In the genomic region with DNA sequence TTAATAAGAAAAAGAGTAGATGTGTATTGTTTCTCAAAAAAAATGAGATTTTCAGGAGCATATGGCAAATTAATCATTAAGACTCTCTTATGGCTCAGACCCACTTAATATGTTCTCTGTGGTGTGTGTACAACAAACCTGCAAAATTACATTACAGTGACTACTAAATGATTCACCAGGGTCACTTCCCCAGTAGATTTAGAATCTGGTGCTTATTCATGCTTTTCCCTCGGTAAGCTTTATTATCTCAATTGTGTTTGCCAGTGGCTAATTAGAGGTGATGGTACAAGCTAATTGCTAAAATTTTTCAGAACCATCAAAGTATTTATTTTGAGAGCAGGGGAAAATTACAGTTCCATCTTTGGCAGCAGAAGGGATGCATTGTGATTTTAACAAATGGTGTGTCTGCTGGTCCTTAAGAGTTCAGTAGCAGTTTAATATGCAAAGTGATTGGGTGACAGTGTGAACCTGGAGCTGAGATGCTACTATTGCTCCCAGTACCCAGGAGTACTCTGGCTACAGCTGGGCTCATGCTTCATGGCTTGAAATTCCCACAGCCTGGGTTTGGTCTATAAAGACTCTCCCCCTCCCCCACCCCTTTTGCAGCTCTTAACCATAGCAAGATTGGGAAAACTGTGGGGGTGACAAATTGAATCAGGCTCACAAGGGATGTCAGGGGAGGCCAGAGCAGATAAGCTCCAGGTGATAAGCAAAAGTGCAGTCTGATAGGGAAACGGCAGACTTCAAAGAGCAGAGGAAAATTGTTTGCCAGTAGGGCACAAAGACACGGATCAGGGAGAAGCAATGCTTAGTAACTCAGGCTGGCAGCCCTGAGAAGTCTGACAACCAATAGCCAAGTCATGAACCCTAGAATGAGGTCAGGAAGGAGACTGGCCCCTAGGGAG, we compare ENCODE assay signal across 1 cellular context.
TF ChIP-seq lines count a peak whose summit lies in the region.

No MANE protein-coding gene starts in this region.

TF ChIP-seq in GM23338, 12 proteins besides CTCF, POLR2A, EP300 and RAD21:
- TF ChIP-seq, protein P1, sequence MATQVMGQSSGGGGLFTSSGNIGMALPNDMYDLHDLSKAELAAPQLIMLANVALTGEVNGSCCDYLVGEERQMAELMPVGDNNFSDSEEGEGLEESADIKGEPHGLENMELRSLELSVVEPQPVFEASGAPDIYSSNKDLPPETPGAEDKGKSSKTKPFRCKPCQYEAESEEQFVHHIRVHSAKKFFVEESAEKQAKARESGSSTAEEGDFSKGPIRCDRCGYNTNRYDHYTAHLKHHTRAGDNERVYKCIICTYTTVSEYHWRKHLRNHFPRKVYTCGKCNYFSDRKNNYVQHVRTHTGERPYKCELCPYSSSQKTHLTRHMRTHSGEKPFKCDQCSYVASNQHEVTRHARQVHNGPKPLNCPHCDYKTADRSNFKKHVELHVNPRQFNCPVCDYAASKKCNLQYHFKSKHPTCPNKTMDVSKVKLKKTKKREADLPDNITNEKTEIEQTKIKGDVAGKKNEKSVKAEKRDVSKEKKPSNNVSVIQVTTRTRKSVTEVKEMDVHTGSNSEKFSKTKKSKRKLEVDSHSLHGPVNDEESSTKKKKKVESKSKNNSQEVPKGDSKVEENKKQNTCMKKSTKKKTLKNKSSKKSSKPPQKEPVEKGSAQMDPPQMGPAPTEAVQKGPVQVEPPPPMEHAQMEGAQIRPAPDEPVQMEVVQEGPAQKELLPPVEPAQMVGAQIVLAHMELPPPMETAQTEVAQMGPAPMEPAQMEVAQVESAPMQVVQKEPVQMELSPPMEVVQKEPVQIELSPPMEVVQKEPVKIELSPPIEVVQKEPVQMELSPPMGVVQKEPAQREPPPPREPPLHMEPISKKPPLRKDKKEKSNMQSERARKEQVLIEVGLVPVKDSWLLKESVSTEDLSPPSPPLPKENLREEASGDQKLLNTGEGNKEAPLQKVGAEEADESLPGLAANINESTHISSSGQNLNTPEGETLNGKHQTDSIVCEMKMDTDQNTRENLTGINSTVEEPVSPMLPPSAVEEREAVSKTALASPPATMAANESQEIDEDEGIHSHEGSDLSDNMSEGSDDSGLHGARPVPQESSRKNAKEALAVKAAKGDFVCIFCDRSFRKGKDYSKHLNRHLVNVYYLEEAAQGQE (IDR thresholded peaks at IDR 0.05; ENCODE audit: unreplicated experiment): no peak
- TF ChIP-seq, protein P2, sequence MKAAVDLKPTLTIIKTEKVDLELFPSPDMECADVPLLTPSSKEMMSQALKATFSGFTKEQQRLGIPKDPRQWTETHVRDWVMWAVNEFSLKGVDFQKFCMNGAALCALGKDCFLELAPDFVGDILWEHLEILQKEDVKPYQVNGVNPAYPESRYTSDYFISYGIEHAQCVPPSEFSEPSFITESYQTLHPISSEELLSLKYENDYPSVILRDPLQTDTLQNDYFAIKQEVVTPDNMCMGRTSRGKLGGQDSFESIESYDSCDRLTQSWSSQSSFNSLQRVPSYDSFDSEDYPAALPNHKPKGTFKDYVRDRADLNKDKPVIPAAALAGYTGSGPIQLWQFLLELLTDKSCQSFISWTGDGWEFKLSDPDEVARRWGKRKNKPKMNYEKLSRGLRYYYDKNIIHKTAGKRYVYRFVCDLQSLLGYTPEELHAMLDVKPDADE (IDR thresholded peaks at IDR 0.05): no peak
- no peak for TF ChIP-seq NANOG (IDR thresholded peaks at IDR 0.05; ENCODE audit: borderline replicate concordance)
- TF ChIP-seq ZNF331 (CRISPR knock-in tag; IDR thresholded peaks at IDR 0.05; ENCODE audit: low read depth): no peak
- TF ChIP-seq ZNF114 (CRISPR knock-in tag; IDR thresholded peaks at IDR 0.05): no peak
- TF ChIP-seq EZH2phosphoT487 (IDR thresholded peaks at IDR 0.05; ENCODE audit: unreplicated experiment): no peak
- TF ChIP-seq CREB1 (CRISPR knock-in tag; IDR thresholded peaks at IDR 0.05; ENCODE audit: low read depth): no peak
- TF ChIP-seq EZH2 (IDR thresholded peaks at IDR 0.05; ENCODE audit: low read depth, unreplicated experiment): no peak
- TF ChIP-seq JUNB (IDR thresholded peaks at IDR 0.05; ENCODE audit: unreplicated experiment): no peak
- TF ChIP-seq STAT1 (IDR thresholded peaks at IDR 0.05; ENCODE audit: unreplicated experiment): no peak
TF ChIP-seq in GM23338: peak in this region for 0.
